2 cellular contexts compared by ENCODE assay signal in genomic region chr14:62604524-62604923, GRCh38.
TF ChIP-seq lines count a peak whose summit lies in the region.

No MANE protein-coding gene starts in this region.

TF ChIP-seq in GM23338, 12 proteins besides CTCF, POLR2A, EP300 and RAD21:
- TF ChIP-seq, protein P1, sequence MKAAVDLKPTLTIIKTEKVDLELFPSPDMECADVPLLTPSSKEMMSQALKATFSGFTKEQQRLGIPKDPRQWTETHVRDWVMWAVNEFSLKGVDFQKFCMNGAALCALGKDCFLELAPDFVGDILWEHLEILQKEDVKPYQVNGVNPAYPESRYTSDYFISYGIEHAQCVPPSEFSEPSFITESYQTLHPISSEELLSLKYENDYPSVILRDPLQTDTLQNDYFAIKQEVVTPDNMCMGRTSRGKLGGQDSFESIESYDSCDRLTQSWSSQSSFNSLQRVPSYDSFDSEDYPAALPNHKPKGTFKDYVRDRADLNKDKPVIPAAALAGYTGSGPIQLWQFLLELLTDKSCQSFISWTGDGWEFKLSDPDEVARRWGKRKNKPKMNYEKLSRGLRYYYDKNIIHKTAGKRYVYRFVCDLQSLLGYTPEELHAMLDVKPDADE (IDR thresholded peaks at IDR 0.05), result no peak
- TF ChIP-seq, protein P2, sequence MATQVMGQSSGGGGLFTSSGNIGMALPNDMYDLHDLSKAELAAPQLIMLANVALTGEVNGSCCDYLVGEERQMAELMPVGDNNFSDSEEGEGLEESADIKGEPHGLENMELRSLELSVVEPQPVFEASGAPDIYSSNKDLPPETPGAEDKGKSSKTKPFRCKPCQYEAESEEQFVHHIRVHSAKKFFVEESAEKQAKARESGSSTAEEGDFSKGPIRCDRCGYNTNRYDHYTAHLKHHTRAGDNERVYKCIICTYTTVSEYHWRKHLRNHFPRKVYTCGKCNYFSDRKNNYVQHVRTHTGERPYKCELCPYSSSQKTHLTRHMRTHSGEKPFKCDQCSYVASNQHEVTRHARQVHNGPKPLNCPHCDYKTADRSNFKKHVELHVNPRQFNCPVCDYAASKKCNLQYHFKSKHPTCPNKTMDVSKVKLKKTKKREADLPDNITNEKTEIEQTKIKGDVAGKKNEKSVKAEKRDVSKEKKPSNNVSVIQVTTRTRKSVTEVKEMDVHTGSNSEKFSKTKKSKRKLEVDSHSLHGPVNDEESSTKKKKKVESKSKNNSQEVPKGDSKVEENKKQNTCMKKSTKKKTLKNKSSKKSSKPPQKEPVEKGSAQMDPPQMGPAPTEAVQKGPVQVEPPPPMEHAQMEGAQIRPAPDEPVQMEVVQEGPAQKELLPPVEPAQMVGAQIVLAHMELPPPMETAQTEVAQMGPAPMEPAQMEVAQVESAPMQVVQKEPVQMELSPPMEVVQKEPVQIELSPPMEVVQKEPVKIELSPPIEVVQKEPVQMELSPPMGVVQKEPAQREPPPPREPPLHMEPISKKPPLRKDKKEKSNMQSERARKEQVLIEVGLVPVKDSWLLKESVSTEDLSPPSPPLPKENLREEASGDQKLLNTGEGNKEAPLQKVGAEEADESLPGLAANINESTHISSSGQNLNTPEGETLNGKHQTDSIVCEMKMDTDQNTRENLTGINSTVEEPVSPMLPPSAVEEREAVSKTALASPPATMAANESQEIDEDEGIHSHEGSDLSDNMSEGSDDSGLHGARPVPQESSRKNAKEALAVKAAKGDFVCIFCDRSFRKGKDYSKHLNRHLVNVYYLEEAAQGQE (IDR thresholded peaks at IDR 0.05; ENCODE audit: unreplicated experiment), result no peak
- no peak for TF ChIP-seq EZH2 (IDR thresholded peaks at IDR 0.05; ENCODE audit: low read depth, unreplicated experiment)
- TF ChIP-seq JUNB (IDR thresholded peaks at IDR 0.05; ENCODE audit: unreplicated experiment), result no peak
- TF ChIP-seq, protein P3, sequence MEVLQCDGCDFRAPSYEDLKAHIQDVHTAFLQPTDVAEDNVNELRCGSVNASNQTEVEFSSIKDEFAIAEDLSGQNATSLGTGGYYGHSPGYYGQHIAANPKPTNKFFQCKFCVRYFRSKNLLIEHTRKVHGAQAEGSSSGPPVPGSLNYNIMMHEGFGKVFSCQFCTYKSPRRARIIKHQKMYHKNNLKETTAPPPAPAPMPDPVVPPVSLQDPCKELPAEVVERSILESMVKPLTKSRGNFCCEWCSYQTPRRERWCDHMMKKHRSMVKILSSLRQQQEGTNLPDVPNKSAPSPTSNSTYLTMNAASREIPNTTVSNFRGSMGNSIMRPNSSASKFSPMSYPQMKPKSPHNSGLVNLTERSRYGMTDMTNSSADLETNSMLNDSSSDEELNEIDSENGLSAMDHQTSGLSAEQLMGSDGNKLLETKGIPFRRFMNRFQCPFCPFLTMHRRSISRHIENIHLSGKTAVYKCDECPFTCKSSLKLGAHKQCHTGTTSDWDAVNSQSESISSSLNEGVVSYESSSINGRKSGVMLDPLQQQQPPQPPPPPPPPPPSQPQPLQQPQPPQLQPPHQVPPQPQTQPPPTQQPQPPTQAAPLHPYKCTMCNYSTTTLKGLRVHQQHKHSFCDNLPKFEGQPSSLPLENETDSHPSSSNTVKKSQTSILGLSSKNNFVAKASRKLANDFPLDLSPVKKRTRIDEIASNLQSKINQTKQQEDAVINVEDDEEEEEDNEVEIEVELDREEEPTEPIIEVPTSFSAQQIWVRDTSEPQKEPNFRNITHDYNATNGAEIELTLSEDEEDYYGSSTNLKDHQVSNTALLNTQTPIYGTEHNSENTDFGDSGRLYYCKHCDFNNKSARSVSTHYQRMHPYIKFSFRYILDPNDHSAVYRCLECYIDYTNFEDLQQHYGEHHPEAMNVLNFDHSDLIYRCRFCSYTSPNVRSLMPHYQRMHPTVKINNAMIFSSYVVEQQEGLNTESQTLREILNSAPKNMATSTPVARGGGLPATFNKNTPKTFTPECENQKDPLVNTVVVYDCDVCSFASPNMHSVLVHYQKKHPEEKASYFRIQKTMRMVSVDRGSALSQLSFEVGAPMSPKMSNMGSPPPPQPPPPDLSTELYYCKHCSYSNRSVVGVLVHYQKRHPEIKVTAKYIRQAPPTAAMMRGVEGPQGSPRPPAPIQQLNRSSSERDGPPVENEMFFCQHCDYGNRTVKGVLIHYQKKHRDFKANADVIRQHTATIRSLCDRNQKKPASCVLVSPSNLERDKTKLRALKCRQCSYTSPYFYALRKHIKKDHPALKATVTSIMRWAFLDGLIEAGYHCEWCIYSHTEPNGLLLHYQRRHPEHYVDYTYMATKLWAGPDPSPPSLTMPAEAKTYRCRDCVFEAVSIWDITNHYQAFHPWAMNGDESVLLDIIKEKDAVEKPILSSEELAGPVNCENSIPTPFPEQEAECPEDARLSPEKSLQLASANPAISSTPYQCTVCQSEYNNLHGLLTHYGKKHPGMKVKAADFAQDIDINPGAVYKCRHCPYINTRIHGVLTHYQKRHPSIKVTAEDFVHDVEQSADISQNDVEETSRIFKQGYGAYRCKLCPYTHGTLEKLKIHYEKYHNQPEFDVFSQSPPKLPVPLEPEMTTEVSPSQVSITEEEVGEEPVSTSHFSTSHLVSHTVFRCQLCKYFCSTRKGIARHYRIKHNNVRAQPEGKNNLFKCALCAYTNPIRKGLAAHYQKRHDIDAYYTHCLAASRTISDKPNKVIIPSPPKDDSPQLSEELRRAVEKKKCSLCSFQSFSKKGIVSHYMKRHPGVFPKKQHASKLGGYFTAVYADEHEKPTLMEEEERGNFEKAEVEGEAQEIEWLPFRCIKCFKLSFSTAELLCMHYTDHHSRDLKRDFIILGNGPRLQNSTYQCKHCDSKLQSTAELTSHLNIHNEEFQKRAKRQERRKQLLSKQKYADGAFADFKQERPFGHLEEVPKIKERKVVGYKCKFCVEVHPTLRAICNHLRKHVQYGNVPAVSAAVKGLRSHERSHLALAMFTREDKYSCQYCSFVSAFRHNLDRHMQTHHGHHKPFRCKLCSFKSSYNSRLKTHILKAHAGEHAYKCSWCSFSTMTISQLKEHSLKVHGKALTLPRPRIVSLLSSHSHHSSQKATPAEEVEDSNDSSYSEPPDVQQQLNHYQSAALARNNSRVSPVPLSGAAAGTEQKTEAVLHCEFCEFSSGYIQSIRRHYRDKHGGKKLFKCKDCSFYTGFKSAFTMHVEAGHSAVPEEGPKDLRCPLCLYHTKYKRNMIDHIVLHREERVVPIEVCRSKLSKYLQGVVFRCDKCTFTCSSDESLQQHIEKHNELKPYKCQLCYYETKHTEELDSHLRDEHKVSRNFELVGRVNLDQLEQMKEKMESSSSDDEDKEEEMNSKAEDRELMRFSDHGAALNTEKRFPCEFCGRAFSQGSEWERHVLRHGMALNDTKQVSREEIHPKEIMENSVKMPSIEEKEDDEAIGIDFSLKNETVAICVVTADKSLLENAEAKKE (CRISPR knock-in tag; IDR thresholded peaks at IDR 0.05), result no peak
- TF ChIP-seq CREB1 (CRISPR knock-in tag; IDR thresholded peaks at IDR 0.05; ENCODE audit: low read depth), result no peak
- TF ChIP-seq STAT1 (IDR thresholded peaks at IDR 0.05; ENCODE audit: unreplicated experiment), result no peak
- no peak for TF ChIP-seq ZNF114 (CRISPR knock-in tag; IDR thresholded peaks at IDR 0.05)
- TF ChIP-seq POLR2AphosphoS5 (IDR thresholded peaks at IDR 0.05; ENCODE audit: low read depth), result no peak
- no peak for TF ChIP-seq NANOG (IDR thresholded peaks at IDR 0.05; ENCODE audit: borderline replicate concordance)
- no peak for TF ChIP-seq EZH2phosphoT487 (IDR thresholded peaks at IDR 0.05; ENCODE audit: unreplicated experiment)
- TF ChIP-seq ZNF331 (CRISPR knock-in tag; IDR thresholded peaks at IDR 0.05; ENCODE audit: low read depth), result no peak

TF ChIP-seq in H1, 55 proteins besides CTCF, POLR2A, EP300 and RAD21:
- TF ChIP-seq, protein P4, sequence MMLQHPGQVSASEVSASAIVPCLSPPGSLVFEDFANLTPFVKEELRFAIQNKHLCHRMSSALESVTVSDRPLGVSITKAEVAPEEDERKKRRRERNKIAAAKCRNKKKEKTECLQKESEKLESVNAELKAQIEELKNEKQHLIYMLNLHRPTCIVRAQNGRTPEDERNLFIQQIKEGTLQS (IDR thresholded peaks at IDR 0.05; ENCODE audit: insufficient read depth, low read depth, low read length), result no peak
- TF ChIP-seq TCF12 (IDR thresholded peaks at IDR 0.05; ENCODE audit: low read depth, low read length) (no peak), EGR1 (IDR thresholded peaks at IDR 0.05; ENCODE audit: borderline replicate concordance, low read depth, low read length) (no peak), JUND (IDR thresholded peaks at IDR 0.05; ENCODE audit: low read length) (no peak), TBP (IDR thresholded peaks at IDR 0.05; ENCODE audit: low read depth, low read length) (no peak), NANOG (IDR thresholded peaks at IDR 0.05; ENCODE audit: insufficient read depth, low read depth, low read length, poor library complexity, severe bottlenecking) (no peak), JUN (IDR thresholded peaks at IDR 0.05; ENCODE audit: low read depth, low read length) (no peak), CBX5 (IDR thresholded peaks at IDR 0.05; ENCODE audit: low read depth, low read length) (no peak), HDAC2 (IDR thresholded peaks at IDR 0.05; ENCODE audit: borderline replicate concordance in 1 of 2, low read depth in 2 of 2, low read length in 2 of 2) (no peak), ZNF274 (IDR thresholded peaks at IDR 0.05; ENCODE audit: borderline replicate concordance, extremely low read depth, low read length) (no peak), SIN3A (conservative IDR thresholded peaks at IDR 0.05 in 1 of 2, IDR thresholded peaks at IDR 0.05 in 1 of 2; ENCODE audit: low read depth in 1 of 2, low read length in 2 of 2) (no peak), ASH2L (IDR thresholded peaks at IDR 0.05; ENCODE audit: low read length) (no peak)
- TF ChIP-seq, protein P5, sequence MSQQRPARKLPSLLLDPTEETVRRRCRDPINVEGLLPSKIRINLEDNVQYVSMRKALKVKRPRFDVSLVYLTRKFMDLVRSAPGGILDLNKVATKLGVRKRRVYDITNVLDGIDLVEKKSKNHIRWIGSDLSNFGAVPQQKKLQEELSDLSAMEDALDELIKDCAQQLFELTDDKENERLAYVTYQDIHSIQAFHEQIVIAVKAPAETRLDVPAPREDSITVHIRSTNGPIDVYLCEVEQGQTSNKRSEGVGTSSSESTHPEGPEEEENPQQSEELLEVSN (IDR thresholded peaks at IDR 0.05), result no peak
